In genomic region chr7:7573701-7574100, GRCh38 we compare ENCODE assay signal across 32 cellular contexts. TPM values are rescaled to one million over a fixed set of nuclear protein-coding genes. Genes with fewer than 3 reads are reported as not detected.
"Had no signal": no experiment of that assay in that cellular context is flagged by ENCODE, and none has a peak within 500 bp of the region (broad histone marks: within the 10 kb centered on the region; RNA-seq: fewer than 3 reads in every experiment).

No MANE protein-coding gene starts in this region.

- H3K27ac ChIP-seq: left lung, lower lobe of right lung, neural progenitor cell, neutrophil, parathyroid adenoma, right atrium auricular region, right lobe of liver, skin epidermis, stomach, testis, thyroid gland, transverse colon, upper lobe of left lung, vagina had no signal

- H3K9ac ChIP-seq: neural progenitor cell, parathyroid adenoma had no signal

- H3K27me3 Mint-ChIP-seq: naive B cell; stimulated activated naive B cell treated with anti-CD40 and anti-IgM and Interleukin-4, amounts not matched to agents 10 μg/mL and 1 μg/mL and 100 μg/mL, for 72 hours had no signal

- H3K27me3 ChIP-seq: left lung, neural progenitor cell, neutrophil, right atrium auricular region, right lobe of liver, stomach, testis, thyroid gland, transverse colon, upper lobe of left lung, vagina had no signal

- H3K27ac Mint-ChIP-seq: immature natural killer cell; mesothelial cell of epicardium; natural killer cell; nephron progenitor cell; neural progenitor cell; stimulated activated naive B cell treated with anti-CD40 and anti-IgM and Interleukin-4, amounts not matched to agents 10 μg/mL and 1 μg/mL and 100 μg/mL, for 72 hours had no signal

- DNase-seq: hypothalamus; immature natural killer cell; kidney; left colon; left lung; lower lobe of right lung; mammary epithelial cell; mesenchymal stem cell; naive B cell; natural killer cell; nephron progenitor cell; occipital lobe; right lobe of liver; stimulated activated CD4-positive, alpha-beta T cell treated with anti-CD3 and anti-CD28 coated beads, Interleukin-12 subunit alpha, Interleukin-12 subunit beta, amount 100 ng/mL, for 4 hours; stimulated activated CD4-positive, alpha-beta T cell treated with anti-CD3 and anti-CD28 coated beads, Interleukin-15, amount 100 ng/mL, for 24 hours; stimulated activated CD4-positive, alpha-beta T cell treated with anti-CD3 and anti-CD28 coated beads, Interleukin-2, amount 100 ng/mL, for 24 hours; stimulated activated CD4-positive, alpha-beta T cell treated with anti-CD3 and anti-CD28 coated beads, Interleukin-4, amount 100 ng/mL, for 1 hour; stimulated activated naive B cell treated with anti-CD40 and anti-IgM and Interleukin-4, amounts not matched to agents 10 μg/mL and 1 μg/mL and 100 μg/mL, for 72 hours; stimulated activated naive CD8-positive, alpha-beta T cell treated with anti-CD3 and anti-CD28 coated beads, Interleukin-15, Interleukin-2, amounts not matched to agents 100 U/mL and 50 U/mL, for 24 hours; stomach; testis; thyroid gland; transverse colon; upper lobe of left lung had no signal

- H3K9me3 ChIP-seq: left lung, lower lobe of right lung, neutrophil, right atrium auricular region, right lobe of liver, stomach, testis, thyroid gland, transverse colon, upper lobe of left lung, vagina had no signal

- H3K4me3 ChIP-seq: left lung, lower lobe of right lung, neural progenitor cell, right atrium auricular region, right lobe of liver, skin epidermis, stomach, testis, thyroid gland, transverse colon, upper lobe of left lung, vagina had no signal

- H3K36me3 Mint-ChIP-seq: naive B cell, natural killer cell had no signal

- H3K4me1 ChIP-seq: parathyroid adenoma, testis had no signal

- H3K4me2 ChIP-seq: neural progenitor cell had no signal

- H3K9me3 Mint-ChIP-seq: immature natural killer cell; naive B cell; natural killer cell; stimulated activated naive B cell treated with anti-CD40 and anti-IgM and Interleukin-4, amounts not matched to agents 10 μg/mL and 1 μg/mL and 100 μg/mL, for 72 hours had no signal

- H2AFZ ChIP-seq: neural progenitor cell, parathyroid adenoma had no signal

- H3K4me3 Mint-ChIP-seq: immature natural killer cell; mesothelial cell of epicardium; naive B cell; natural killer cell; nephron progenitor cell; neural progenitor cell; stimulated activated naive B cell treated with anti-CD40 and anti-IgM and Interleukin-4, amounts not matched to agents 10 μg/mL and 1 μg/mL and 100 μg/mL, for 72 hours had no signal

- ATAC-seq: left colon; left lung; lower lobe of right lung; natural killer cell; right lobe of liver; stimulated activated naive B cell treated with anti-CD40 and anti-IgM and Interleukin-4, amounts not matched to agents 10 μg/mL and 1 μg/mL and 100 μg/mL, for 72 hours; stimulated activated naive CD8-positive, alpha-beta T cell treated with anti-CD3 and anti-CD28 coated beads, Interleukin-15, Interleukin-2, amounts not matched to agents 100 U/mL and 50 U/mL, for 24 hours had no signal

- H3K36me3 ChIP-seq: lower lobe of right lung, neural progenitor cell, right lobe of liver, thyroid gland, transverse colon had no signal

RNA-seq across cellular contexts. Expression of gene COL28A1, which starts 38.0 kb away (rescaled TPM):
- total RNA-seq: pulmonary artery endothelial cell had no signal
- polyA plus RNA-seq: immature natural killer cell, mammary epithelial cell had no signal
